Comparison of ENCODE assay signal across 29 cellular contexts in the genomic region with DNA sequence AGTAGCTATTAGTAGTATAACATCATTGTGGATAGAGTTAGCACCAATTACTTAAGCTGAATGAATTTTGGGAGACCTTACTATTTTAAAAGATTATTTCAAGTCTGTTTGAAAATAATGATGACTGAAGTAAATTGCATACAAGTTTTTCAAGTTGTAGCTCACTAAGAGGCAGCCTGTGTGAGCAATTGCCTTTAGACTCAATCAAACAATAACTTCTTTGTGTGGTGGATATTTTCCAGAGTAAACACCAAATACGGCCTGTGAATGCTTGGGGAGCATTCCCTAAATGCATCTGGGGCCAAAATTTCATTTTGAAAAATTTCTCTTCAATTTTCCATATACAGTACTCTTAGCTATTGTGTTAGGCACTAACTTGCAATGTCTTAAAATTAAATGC. TPM values are rescaled to one million over a fixed set of nuclear protein-coding genes. Genes with fewer than 3 reads are reported as not detected.
"Had no signal": no experiment of that assay in that cellular context is flagged by ENCODE, and none has a peak within 500 bp of the region (broad histone marks: within the 10 kb centered on the region; RNA-seq: fewer than 3 reads in every experiment).

No MANE protein-coding gene starts in this region.

- H3K27me3 Mint-ChIP-seq: brain had no signal

- ATAC-seq: activated naive CD4-positive, alpha-beta T cell treated with anti-CD3 and anti-CD28 coated beads, Interleukin-2, amount 50 U/mL, for 72 hours; activated T-cell treated with anti-CD3 and anti-CD28 coated beads, Interleukin-2, amount 50 U/mL, for 4 hours had no signal

- DNase-seq: activated CD4-positive, alpha-beta memory T cell treated with anti-CD3 and anti-CD28 coated beads for 36 hours; activated CD4-positive, alpha-beta T cell treated with anti-CD3 and anti-CD28 coated beads, Interleukin-2, amount 10 ng/mL, durations not matched to agents 7 days and 5 days; activated CD4-positive, CD25-positive, alpha-beta regulatory T cell; activated CD8-positive, alpha-beta memory T cell treated with anti-CD3 and anti-CD28 coated beads for 24 hours; activated effector memory CD4-positive, alpha-beta T cell treated with anti-CD3 and anti-CD28 coated beads, Interleukin-2, amount 50 U/mL, for 16 hours; activated naive CD4-positive, alpha-beta T cell treated with Interleukin-2 at 50 U/mL for 16 hours; activated T-cell treated with anti-CD3 and anti-CD28 coated beads, Interleukin-2, amount 50 U/mL, for 4 hours; amygdala; IMR-90; KBM-7; NCI-H1092; NCI-H1417; NCI-H2107; NCI-H2171 treated with DMSO at 0.1 percent for 48 hours; NCI-H226; NCI-H526 treated with DMSO at 0.1 percent for 48 hours; NCI-H82; NK-92 treated with Interleukin-12 subunit alpha and Interleukin-12 subunit beta, amount 100 ng/mL, for 24 hours; SHP77 treated with DMSO at 0.1 percent for 48 hours; T-helper 2 cell; T1000 had no signal

- H3K4me1 Mint-ChIP-seq: activated CD4-positive, alpha-beta T cell treated with anti-CD3 and anti-CD28 coated beads, Interleukin-2, amount 10 ng/mL, durations not matched to agents 7 days and 5 days; brain had no signal

- H3K4me3 Mint-ChIP-seq: activated CD4-positive, alpha-beta memory T cell treated with anti-CD3 and anti-CD28 coated beads for 36 hours; activated CD4-positive, alpha-beta T cell treated with anti-CD3 and anti-CD28 coated beads, Interleukin-2, amount 10 ng/mL, durations not matched to agents 7 days and 5 days; activated T-cell treated with anti-CD3 and anti-CD28 coated beads, Interleukin-2, amount 50 U/mL, for 4 hours; brain had no signal

- H3K27ac Mint-ChIP-seq: activated CD4-positive, alpha-beta memory T cell treated with anti-CD3 and anti-CD28 coated beads for 36 hours; activated CD4-positive, alpha-beta T cell treated with anti-CD3 and anti-CD28 coated beads, Interleukin-2, amount 10 ng/mL, durations not matched to agents 7 days and 5 days; activated naive CD4-positive, alpha-beta T cell treated with anti-CD3 and anti-CD28 coated beads, Interleukin-2, amount 50 U/mL, for 72 hours; brain had no signal

- H3K36me3 Mint-ChIP-seq: activated CD4-positive, alpha-beta memory T cell treated with anti-CD3 and anti-CD28 coated beads for 36 hours; activated naive CD4-positive, alpha-beta T cell treated with anti-CD3 and anti-CD28 coated beads, Interleukin-2, amount 50 U/mL, for 72 hours; brain had no signal

- H3K27ac ChIP-seq: VCaP had no signal

- H3K9me3 Mint-ChIP-seq: activated CD4-positive, alpha-beta memory T cell treated with anti-CD3 and anti-CD28 coated beads for 36 hours; activated CD4-positive, alpha-beta T cell treated with anti-CD3 and anti-CD28 coated beads, Interleukin-2, amount 10 ng/mL, durations not matched to agents 7 days and 5 days; activated naive CD4-positive, alpha-beta T cell treated with anti-CD3 and anti-CD28 coated beads, Interleukin-2, amount 50 U/mL, for 72 hours; activated T-cell treated with anti-CD3 and anti-CD28 coated beads, Interleukin-2, amount 50 U/mL, for 4 hours; brain had no signal

RNA-seq across cellular contexts. Expression of gene SERPINB12, which starts 7.9 kb away (rescaled TPM):
- total RNA-seq: activated CD4-positive, alpha-beta memory T cell treated with anti-CD3 and anti-CD28 coated beads for 36 hours; activated CD4-positive, alpha-beta T cell treated with anti-CD3 and anti-CD28 coated beads, Interleukin-2, amount 10 ng/mL, durations not matched to agents 7 days and 5 days; activated naive CD4-positive, alpha-beta T cell treated with anti-CD3 and anti-CD28 coated beads, Interleukin-2, amount 50 U/mL, for 72 hours; activated T-cell treated with anti-CD3 and anti-CD28 coated beads, Interleukin-2, amount 50 U/mL, for 4 hours; astrocyte; cardiac septum; IMR-90; M059J; NCI-H460 had no signal
- polyA plus RNA-seq: IMR-90 had no signal

RNA-seq across cellular contexts. Expression of gene SERPINB13, which starts 37.1 kb away (rescaled TPM):
- total RNA-seq: activated CD4-positive, alpha-beta memory T cell treated with anti-CD3 and anti-CD28 coated beads for 36 hours; activated CD4-positive, alpha-beta T cell treated with anti-CD3 and anti-CD28 coated beads, Interleukin-2, amount 10 ng/mL, durations not matched to agents 7 days and 5 days; activated naive CD4-positive, alpha-beta T cell treated with anti-CD3 and anti-CD28 coated beads, Interleukin-2, amount 50 U/mL, for 72 hours; activated T-cell treated with anti-CD3 and anti-CD28 coated beads, Interleukin-2, amount 50 U/mL, for 4 hours; astrocyte; cardiac septum; IMR-90; LHCN-M2; M059J; NCI-H460 had no signal
- polyA plus RNA-seq: IMR-90 had no signal
